Comparison of ENCODE assay signal across 8 cellular contexts in genomic region chr2:119759451-119760236, GRCh38. TPM values are rescaled to one million over a fixed set of nuclear protein-coding genes. Genes with fewer than 3 reads are reported as not detected.
A peak's percentile ranks its signal among the peaks of the same experiment; 100 is the strongest.
DNase-seq lines count a peak whose midpoint lies in the region; ATAC-seq and TF ChIP-seq lines count a peak whose summit lies in the region.

PTPN4 (plus strand) TSS chr2:119759922; CDS start chr2:119809854, 49,932 bp downstream.

- POLR2A ChIA-PET in activated naive CD8-positive, alpha-beta T cell treated with anti-CD3 and anti-CD28 coated beads, Interleukin-2, amount 10 ng/mL, durations not matched to agents 7 days and 5 days (lab: Charles Lee) = interaction anchor here (0.6 to 1.8 kb wide), 16 partner anchors 9 to 490 kb away, joined by 3 to 15 read pairs (median 4); partner anchors contain the start of gene EPB41L5

- H3K27ac ChIP-seq in SU-DHL-6 (ENCODE audit: low read depth, low read length) = peak within 1 kb of the TSS; percentile 79
- H3K27ac ChIP-seq in osteoblast (ENCODE audit: low read depth, low read length) = peak within 1 kb of the TSS; percentile 55
- H3K27ac ChIP-seq in thoracic aorta = peak within 1 kb of the TSS; percentile 81 to 87

- H3K4me2 ChIP-seq in SU-DHL-6 (ENCODE audit: low read depth, low read length, poor library complexity, severe bottlenecking) = peak within 1 kb of the TSS; percentile 74
- peak within 1 kb of the TSS; percentile 93 for H3K4me2 ChIP-seq in osteoblast (ENCODE audit: insufficient read depth, low read length)

- H3K9me2 ChIP-seq in SU-DHL-6 (replicated peaks; ENCODE audit: insufficient read depth, low read length) = no peaks in the 10 kb centered on the region

- no peaks in the 10 kb centered on the region for H3K9me3 Mint-ChIP-seq in activated naive CD8-positive, alpha-beta T cell treated with anti-CD3 and anti-CD28 coated beads, Interleukin-2, amount 10 ng/mL, durations not matched to agents 7 days and 5 days
- peaks cover 6% of the 10 kb centered on the region for H3K9me3 Mint-ChIP-seq in glutamatergic neuron (ENCODE audit: unreplicated experiment)

- peaks cover 28% of the 10 kb centered on the region for H3K4me1 Mint-ChIP-seq in activated naive CD8-positive, alpha-beta T cell treated with anti-CD3 and anti-CD28 coated beads, Interleukin-2, amount 10 ng/mL, durations not matched to agents 7 days and 5 days
- peaks cover 21% of the 10 kb centered on the region for H3K4me1 Mint-ChIP-seq in glutamatergic neuron (ENCODE audit: low read depth, unreplicated experiment)

- TF ChIP-seq CTCF in SU-DHL-6 (IDR thresholded peaks at IDR 0.05; ENCODE audit: insufficient read depth, low read length, poor library complexity, severe bottlenecking) = no peak
- TF ChIP-seq CTCF in glutamatergic neuron (IDR thresholded peaks at IDR 0.05; ENCODE audit: partially characterized antibody, unreplicated experiment) = no peak
- TF ChIP-seq CTCF in osteoblast (IDR thresholded peaks at IDR 0.05; ENCODE audit: extremely low read depth, low read depth, low read length) = no peak
- TF ChIP-seq CTCF in thoracic aorta (IDR thresholded peaks at IDR 0.05) = no peak

- H3K27ac Mint-ChIP-seq in activated naive CD8-positive, alpha-beta T cell treated with anti-CD3 and anti-CD28 coated beads, Interleukin-2, amount 10 ng/mL, durations not matched to agents 7 days and 5 days = peak within 1 kb of the TSS; percentile 90
- H3K27ac Mint-ChIP-seq in glutamatergic neuron (ENCODE audit: unreplicated experiment) = peak within 1 kb of the TSS; percentile 90

- H3K27me3 Mint-ChIP-seq in activated naive CD8-positive, alpha-beta T cell treated with anti-CD3 and anti-CD28 coated beads, Interleukin-2, amount 10 ng/mL, durations not matched to agents 7 days and 5 days = no peaks in the 10 kb centered on the region
- peaks cover 4% of the 10 kb centered on the region for H3K27me3 Mint-ChIP-seq in glutamatergic neuron (ENCODE audit: unreplicated experiment)

- ATAC-seq in HG02678 (IDR thresholded peaks at IDR 0.05; ENCODE audit: unreplicated experiment) = peak; percentile 94
- ATAC-seq in activated naive CD8-positive, alpha-beta T cell treated with anti-CD3 and anti-CD28 coated beads, Interleukin-2, amount 10 ng/mL, durations not matched to agents 7 days and 5 days (ENCODE audit: low read depth) = peak; percentile 96
- peak; percentile 90 for ATAC-seq in thoracic aorta (ENCODE audit: insufficient number of reproducible peaks, low FRiP score, low read depth)

- H4K20me1 ChIP-seq in SU-DHL-6 (ENCODE audit: low read depth, low read length) (no peaks in the 10 kb centered on the region), osteoblast (ENCODE audit: insufficient read depth, low read length) (peaks cover 4% of the 10 kb centered on the region)

- H3K4me3 ChIP-seq in SU-DHL-6 (ENCODE audit: insufficient read depth, low read length, poor library complexity, severe bottlenecking) = peak within 1 kb of the TSS; percentile 94
- H3K4me3 ChIP-seq in osteoblast (ENCODE audit: insufficient read depth, low read length) = peak within 1 kb of the TSS; percentile 90
- peak within 1 kb of the TSS; percentile 86 for H3K4me3 ChIP-seq in thoracic aorta

- H3K79me2 ChIP-seq in SU-DHL-6 (ENCODE audit: insufficient read depth, low read length) = peaks cover 25% of the 10 kb centered on the region; the same call in 1 of the 2 replicates
- H3K79me2 ChIP-seq in osteoblast (ENCODE audit: insufficient read depth, low read length) = peaks cover 30% of the 10 kb centered on the region

- H3K4me1 ChIP-seq in osteoblast (ENCODE audit: insufficient read depth, low read length) (peaks cover 19% of the 10 kb centered on the region), thoracic aorta (ENCODE audit: control insufficient read depth in 1 of 2, low read depth in 2 of 2) (peaks cover 17 to 25% of the 10 kb centered on the region in 2 donors)

- DNase-seq in NCI-H128 (lab: John Stamatoyannopoulos, UW; ENCODE audit: unreplicated experiment) = peak; percentile 90
- DNase-seq in activated naive CD8-positive, alpha-beta T cell treated with anti-CD3 and anti-CD28 coated beads, Interleukin-2, amount 10 ng/mL, durations not matched to agents 7 days and 5 days = peak; percentile 94
- DNase-seq in glutamatergic neuron = peak; percentile 96
- peak; percentile 99 for DNase-seq in osteoblast (ENCODE audit: insufficient read length, low spot score, missing footprints)
- DNase-seq in thoracic aorta (ENCODE audit: low spot score) = peak; percentile 78

- peak; percentile 64 for TF ChIP-seq POLR2A in GM10847 (IDR thresholded peaks at IDR 0.05; ENCODE audit: extremely low read depth, insufficient read length)

- H3K9me3 ChIP-seq in SU-DHL-6 (ENCODE audit: insufficient read depth, low read length) = no peaks in the 10 kb centered on the region
- no peaks in the 10 kb centered on the region for H3K9me3 ChIP-seq in osteoblast (ENCODE audit: low read depth, low read length)
- no peaks in the 10 kb centered on the region for H3K9me3 ChIP-seq in thoracic aorta

- peaks cover 12% of the 10 kb centered on the region; the same call in 1 of the 2 replicates for H3F3A ChIP-seq in SU-DHL-6 (ENCODE audit: insufficient read depth)

- peak within 1 kb of the TSS; percentile 90 for H3K4me3 Mint-ChIP-seq in activated naive CD8-positive, alpha-beta T cell treated with anti-CD3 and anti-CD28 coated beads, Interleukin-2, amount 10 ng/mL, durations not matched to agents 7 days and 5 days
- peak within 1 kb of the TSS; percentile 98 for H3K4me3 Mint-ChIP-seq in glutamatergic neuron (ENCODE audit: unreplicated experiment)

- H3K27me3 ChIP-seq in SU-DHL-6 (ENCODE audit: low read length) (no peaks in the 10 kb centered on the region), osteoblast (ENCODE audit: insufficient read depth, low read length) (no peaks in the 10 kb centered on the region), thoracic aorta (replicated peaks; ENCODE audit: insufficient read depth) (no peaks in the 10 kb centered on the region)

- peak within 1 kb of the TSS; percentile 78 for H3K9ac ChIP-seq in SU-DHL-6 (ENCODE audit: low read length)

- H3K36me3 Mint-ChIP-seq in activated naive CD8-positive, alpha-beta T cell treated with anti-CD3 and anti-CD28 coated beads, Interleukin-2, amount 10 ng/mL, durations not matched to agents 7 days and 5 days = no peaks in the 10 kb centered on the region
- no peaks in the 10 kb centered on the region for H3K36me3 Mint-ChIP-seq in glutamatergic neuron (ENCODE audit: unreplicated experiment)

- no peaks in the 10 kb centered on the region for H3K36me3 ChIP-seq in SU-DHL-6 (ENCODE audit: low read length)
- H3K36me3 ChIP-seq in osteoblast (ENCODE audit: insufficient read depth, low read length) = no peaks in the 10 kb centered on the region
- no peaks in the 10 kb centered on the region for H3K36me3 ChIP-seq in thoracic aorta

- H2AFZ ChIP-seq in SU-DHL-6 (ENCODE audit: low read depth, low read length, severe bottlenecking) = peak within 1 kb of the TSS; percentile 97
- H2AFZ ChIP-seq in osteoblast (ENCODE audit: low read length) = peak within 1 kb of the TSS; percentile 99

RNA-seq across cellular contexts. Expression of gene PTPN4, which starts in this region (rescaled TPM):
- 100 to 1,000 TPM; 102 to 109 TPM for total RNA-seq in activated naive CD8-positive, alpha-beta T cell treated with anti-CD3 and anti-CD28 coated beads, Interleukin-2, amount 10 ng/mL, durations not matched to agents 7 days and 5 days
- 91.7 TPM for total RNA-seq in glutamatergic neuron (ENCODE audit: unreplicated experiment)
- 19.5 and 24.8 TPM in 2 replicates for total RNA-seq in osteoblast
- total RNA-seq in thoracic aorta = 10 to 100 TPM; 18.5 to 43.3 TPM

Comparison
In these comparisons a context has a peak if more than half of its experiments do, and no peak if none do; other contexts are left out.
1. Peak in every context shown above with its lines: DNase-seq, ATAC-seq, H3K4me3 ChIP-seq and H3K27ac ChIP-seq.